9 cellular contexts compared by ENCODE assay signal in the genomic region with DNA sequence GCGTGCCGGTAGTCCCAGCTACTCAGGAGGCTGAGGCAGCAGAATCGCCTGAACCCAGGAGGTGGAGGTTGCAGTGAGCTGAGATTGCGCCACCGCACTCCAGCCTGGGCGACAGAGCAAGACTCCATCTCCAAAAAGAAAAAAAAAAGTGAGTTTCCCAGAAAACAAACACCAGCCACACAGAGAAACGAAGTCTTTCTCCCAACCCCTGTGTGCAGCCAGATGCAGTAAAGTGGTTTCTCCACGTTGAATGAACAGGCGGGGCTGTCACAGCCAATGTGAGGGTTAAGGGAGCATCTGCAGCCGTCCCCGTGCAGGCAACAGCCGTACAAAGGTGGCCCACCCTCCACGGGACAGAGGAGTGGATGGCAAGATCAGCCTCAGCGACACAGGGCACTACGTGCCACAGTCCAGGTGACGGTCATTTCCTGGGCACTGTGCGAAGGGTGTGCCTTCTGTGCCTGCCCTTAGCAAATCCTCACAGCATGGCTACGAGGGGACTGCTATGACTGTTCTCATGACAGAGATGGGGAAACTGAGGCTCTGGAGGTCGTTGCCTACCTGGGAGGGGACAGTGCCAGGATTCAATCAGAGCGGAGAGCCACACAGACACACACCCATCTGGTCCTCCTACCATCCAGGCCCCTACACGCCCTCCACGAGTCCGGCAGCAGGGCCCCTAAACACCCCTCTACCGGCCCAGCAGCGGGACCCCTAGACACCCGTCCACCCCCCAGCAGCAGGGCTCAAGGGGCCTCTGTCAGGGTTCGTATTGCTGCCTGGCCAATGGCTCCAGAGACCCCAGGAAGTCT. TPM values are rescaled to one million over a fixed set of nuclear protein-coding genes. Genes with fewer than 3 reads are reported as not detected.
A peak's percentile ranks its signal among the peaks of the same experiment; 100 is the strongest.
DNase-seq lines count a peak whose midpoint lies in the region; ATAC-seq and TF ChIP-seq lines count a peak whose summit lies in the region.
"Had no signal": no experiment of that assay in that cellular context is flagged by ENCODE, and none has a peak within 500 bp of the region (broad histone marks: within the 10 kb centered on the region; RNA-seq: fewer than 3 reads in every experiment).

No MANE protein-coding gene starts in this region.

- H3K9me3 ChIP-seq in RWPE2 (ENCODE audit: severe bottlenecking): no peaks in the 10 kb centered on the region
- no peaks in the 10 kb centered on the region for H3K9me3 ChIP-seq in hepatocyte (ENCODE audit: low read depth)

- no peak for ATAC-seq in RWPE2 (ENCODE audit: low read depth)
- no peak for ATAC-seq in omental fat pad (ENCODE audit: low FRiP score)
- ATAC-seq in GM21381 (IDR thresholded peaks at IDR 0.05; ENCODE audit: unreplicated experiment): no peak

- peaks cover 54% of the 10 kb centered on the region for H4K20me1 ChIP-seq in hepatocyte (ENCODE audit: insufficient read depth, poor library complexity, severe bottlenecking)

- WGBS in hepatocyte (ENCODE audit: low lambda C conversion rate, missing lambda C conversion rate): 77% methylated on average over 26 of the region's 27 CpGs

- peak overlapping the region; percentile 86 for H3K27ac ChIP-seq in RWPE2 (ENCODE audit: poor library complexity, severe bottlenecking)
- H3K27ac ChIP-seq in hepatocyte: peak overlapping the region; percentile 88

- peaks cover 21% of the 10 kb centered on the region for H3K36me3 ChIP-seq in RWPE2 (ENCODE audit: low read depth)
- no peaks in the 10 kb centered on the region for H3K36me3 ChIP-seq in hepatocyte (replicated peaks; ENCODE audit: insufficient read depth, low read depth)

- H3K79me2 ChIP-seq in hepatocyte: peaks cover 69% of the 10 kb centered on the region

- TF ChIP-seq CTCF in RWPE2 (IDR thresholded peaks at IDR 0.05; ENCODE audit: poor library complexity, severe bottlenecking): no peak
- TF ChIP-seq CTCF in hepatocyte (IDR thresholded peaks at IDR 0.05; ENCODE audit: poor library complexity): no peak
- TF ChIP-seq CTCF in retinal pigment epithelial cell (conservative IDR thresholded peaks at IDR 0.05; ENCODE audit: low read depth, low read length): no peak
- no peak for TF ChIP-seq CTCF in omental fat pad (IDR thresholded peaks at IDR 0.05)

- H3K4me3 ChIP-seq in GM08714 (ENCODE audit: low read length) (peak overlapping the region; percentile 90; the same call in 1 of the 2 replicates), RWPE2 (ENCODE audit: severe bottlenecking) (peak overlapping the region; percentile 99), hepatocyte (peak overlapping the region; percentile 1), retinal pigment epithelial cell (ENCODE audit: low read length) (peak overlapping the region; percentile 64)

- no peaks in the 10 kb centered on the region for H3K27me3 ChIP-seq in RWPE2 (ENCODE audit: insufficient read depth, poor library complexity, severe bottlenecking)
- H3K27me3 ChIP-seq in hepatocyte: no peaks in the 10 kb centered on the region

- H2AFZ ChIP-seq in hepatocyte: no peak overlapping the region

- peak overlapping the region; percentile 88 for H3K4me2 ChIP-seq in hepatocyte

- no peaks in the 10 kb centered on the region for H3K4me1 ChIP-seq in RWPE2 (ENCODE audit: insufficient read depth, poor library complexity, severe bottlenecking)
- H3K4me1 ChIP-seq in hepatocyte (ENCODE audit: insufficient read depth): peaks cover 16% of the 10 kb centered on the region

- DNase-seq in RWPE2 (ENCODE audit: low spot score): no peak
- no peak for DNase-seq in hepatocyte (ENCODE audit: low spot score)
- DNase-seq in retinal pigment epithelial cell (ENCODE audit: low read depth): no peak
- DNase-seq in cortex of kidney (lab: John Stamatoyannopoulos, UW): no peak
- no peak for DNase-seq in omental fat pad (ENCODE audit: low spot score)
- DNase-seq in DMS 273 treated with DMSO at 0.1 percent for 48 hours (lab: John Stamatoyannopoulos, UW): no peak
- DNase-seq: activated CD4-positive, alpha-beta T cell treated with anti-CD3 and anti-CD28 coated beads, Interleukin-2, amount 10 ng/mL, durations not matched to agents 24 days and 14 days had no signal

- no peaks in the 10 kb centered on the region for H3K9me2 ChIP-seq in hepatocyte (replicated peaks; ENCODE audit: insufficient read depth)

RNA-seq across cellular contexts. Expression of a gene that starts 2.4 kb away (rescaled TPM):
- total RNA-seq in hepatocyte: 22.2 and 24.9 TPM in 2 replicates
- polyA plus RNA-seq in hepatocyte: 27.5 and 27.7 TPM in 2 replicates
- 10 to 100 TPM in 1 of 4 donors, 1 to 10 TPM in 3; 4.0 to 10.9 (median 6.2) TPM for total RNA-seq in omental fat pad

RNA-seq across cellular contexts. Expression of a gene that starts 35.5 kb away (rescaled TPM):
- total RNA-seq in hepatocyte (13.4 and 14.9 TPM in 2 replicates), omental fat pad (10 to 100 TPM in 2 of 4 donors, 1 to 10 TPM in 2; 8.8 to 18.3 (median 12.9) TPM)
- polyA plus RNA-seq in hepatocyte: 13.3 and 13.4 TPM in 2 replicates

Comparison
In these comparisons a context has a peak if more than half of its experiments do, and no peak if none do; other contexts are left out.
1. H3K4me3 ChIP-seq: peak in every context shown above with its lines; median percentile 99 in RWPE2; 90 in GM08714; 64 in retinal pigment epithelial cell; 1 in hepatocyte.